8 cellular contexts compared by ENCODE assay signal in genomic region chr16:70685061-70685937, GRCh38. TPM values are rescaled to one million over a fixed set of nuclear protein-coding genes. Genes with fewer than 3 reads are reported as not detected.
DNase-seq lines count a peak whose midpoint lies in the region; ATAC-seq and TF ChIP-seq lines count a peak whose summit lies in the region.

No MANE protein-coding gene starts in this region.

- peaks cover 10% of the 10 kb centered on the region for H3K27me3 Mint-ChIP-seq in CD4-positive, alpha-beta T cell

- no peak overlapping the region for H3K27ac Mint-ChIP-seq in CD4-positive, alpha-beta T cell

- H3K9ac ChIP-seq in duodenal mucosa (ENCODE audit: low read depth in 1 of 2, low read length in 2 of 2) (peak overlapping the region; percentile 47 to 59), mucosa of stomach (ENCODE audit: low read length) (peak overlapping the region; percentile 66)

- H3K4me1 Mint-ChIP-seq in CD4-positive, alpha-beta T cell (ENCODE audit: low read depth): no peaks in the 10 kb centered on the region

- intact Hi-C loops in CD4-positive, alpha-beta T cell (cut with DNase I, micrococcal nuclease): no loop called here

- peak overlapping the region; percentile 38 for H3K4me3 Mint-ChIP-seq in CD4-positive, alpha-beta T cell

- H3K4me3 ChIP-seq in MG63 (peak overlapping the region; percentile 68), duodenal mucosa (ENCODE audit: low read depth in 1 of 2, low read length in 2 of 2) (peak overlapping the region; percentile 65 to 69), mucosa of stomach (ENCODE audit: low read length) (no peak overlapping the region)

- ATAC-seq in CD4-positive, alpha-beta T cell (ENCODE audit: poor library complexity): peak; percentile 64
- no peak for ATAC-seq in GM21360 (IDR thresholded peaks at IDR 0.05; ENCODE audit: unreplicated experiment)
- ATAC-seq in GM19035 (IDR thresholded peaks at IDR 0.05; ENCODE audit: unreplicated experiment): no peak
- ATAC-seq in GM21723 (IDR thresholded peaks at IDR 0.05; ENCODE audit: unreplicated experiment): no peak

- CTCF ChIA-PET in CD4-positive, alpha-beta T cell (lab: Charles Lee): no interaction called here

- H3K36me3 Mint-ChIP-seq in CD4-positive, alpha-beta T cell (ENCODE audit: low read depth): no peaks in the 10 kb centered on the region

- peaks cover 26 to 57% of the 10 kb centered on the region in 2 donors for H3K4me1 ChIP-seq in duodenal mucosa (ENCODE audit: control insufficient read depth in 1 of 2, insufficient read depth in 2 of 2, low read length in 2 of 2)
- H3K4me1 ChIP-seq in mucosa of stomach (ENCODE audit: control insufficient read depth, insufficient read depth, low read length): peaks cover 61% of the 10 kb centered on the region

- POLR2A ChIA-PET in CD4-positive, alpha-beta T cell (lab: Charles Lee): no interaction called here

- DNase-seq in CD4-positive, alpha-beta T cell: no peak
- DNase-seq in MG63: no peak
- no peak for DNase-seq in NK-92 treated with Interleukin-12 subunit alpha and Interleukin-12 subunit beta, amount 100 ng/mL, for 24 hours (lab: John Stamatoyannopoulos, UW)

- H3K27me3 ChIP-seq in CD4-positive, alpha-beta T cell (ENCODE audit: control insufficient read depth, insufficient read depth, low read length): peaks cover 31% of the 10 kb centered on the region
- H3K27me3 ChIP-seq in MG63: no peaks in the 10 kb centered on the region
- H3K27me3 ChIP-seq in duodenal mucosa (ENCODE audit: control insufficient read depth in 1 of 2, insufficient read depth in 2 of 2, low read length in 2 of 2): no peaks in the 10 kb centered on the region
- H3K27me3 ChIP-seq in mucosa of stomach (ENCODE audit: control insufficient read depth, insufficient read depth, low read length): peaks cover 4% of the 10 kb centered on the region

- H3K9me3 Mint-ChIP-seq in CD4-positive, alpha-beta T cell: no peaks in the 10 kb centered on the region

- H3K36me3 ChIP-seq in MG63: peaks cover 22% of the 10 kb centered on the region
- no peaks in the 10 kb centered on the region for H3K36me3 ChIP-seq in duodenal mucosa (ENCODE audit: control insufficient read depth in 1 of 2, insufficient read depth in 2 of 2, low read length in 2 of 2)
- H3K36me3 ChIP-seq in mucosa of stomach (ENCODE audit: control insufficient read depth, insufficient read depth, low read length): no peaks in the 10 kb centered on the region

- TF ChIP-seq CTCF in CD4-positive, alpha-beta T cell (IDR thresholded peaks at IDR 0.05): no peak

- no peaks in the 10 kb centered on the region for H3K9me3 ChIP-seq in CD4-positive, alpha-beta T cell (ENCODE audit: control insufficient read depth, low read length)
- no peaks in the 10 kb centered on the region for H3K9me3 ChIP-seq in MG63
- H3K9me3 ChIP-seq in duodenal mucosa (ENCODE audit: control insufficient read depth in 1 of 2, low read length in 2 of 2): no peaks in the 10 kb centered on the region
- H3K9me3 ChIP-seq in mucosa of stomach (ENCODE audit: control insufficient read depth, low read length): no peaks in the 10 kb centered on the region

- no peak overlapping the region for H3K27ac ChIP-seq in CD4-positive, alpha-beta T cell (ENCODE audit: low read depth, low read length)
- H3K27ac ChIP-seq in duodenal mucosa (ENCODE audit: low read depth, low read length): peak overlapping the region; percentile 42

RNA-seq across cellular contexts. Expression of gene MTSS2, which starts 0.6 kb away (rescaled TPM):
- 10 to 100 TPM; 15.4 to 16.4 TPM for total RNA-seq in CD4-positive, alpha-beta T cell
- 13.6 and 52.0 TPM in 2 replicates for total RNA-seq in MG63 (2014; rRNA removed; shearing (Covaris generic); ENCODE audit: low replicate concordance)

RNA-seq across cellular contexts. Expression of gene IL34, which starts 38.9 kb away (rescaled TPM):
- under 1 TPM; 0.84 to 0.88 TPM for total RNA-seq in CD4-positive, alpha-beta T cell
- total RNA-seq in MG63 (2014; rRNA removed; shearing (Covaris generic); ENCODE audit: low replicate concordance): 1.4 and 2.2 TPM in 2 replicates
